In genomic region chr6:21730533-21730932, GRCh38 we compare ENCODE assay signal across 18 cellular contexts.
"Had no signal": no experiment of that assay in that cellular context is flagged by ENCODE, and none has a peak within 500 bp of the region (broad histone marks: within the 10 kb centered on the region; RNA-seq: fewer than 3 reads in every experiment).

No MANE protein-coding gene starts in this region.

- ATAC-seq: activated CD8-positive, alpha-beta T cell treated with anti-CD3 and anti-CD28 coated beads, Interleukin-2, amount 10 ng/mL, durations not matched to agents 7 days and 5 days; activated naive CD8-positive, alpha-beta T cell treated with anti-CD3 and anti-CD28 coated beads, Interleukin-2, amount 50 U/mL, for 24 hours; activated T-cell treated with anti-CD3 and anti-CD28 coated beads, Interleukin-2, amount 50 U/mL, for 4 hours; left ventricle myocardium superior; natural killer cell treated with Interleukin-12 subunit alpha and Interleukin-12 subunit beta and Interleukin-15 and Interleukin-18, amount 100 ng/mL, for 72 hours; stimulated activated naive CD8-positive, alpha-beta T cell treated with anti-CD3 and anti-CD28 coated beads, Interleukin-15, amount 100 ng/mL, for 72 hours had no signal

- H3K36me3 ChIP-seq: prostate gland, right atrium auricular region, suprapubic skin, upper lobe of left lung had no signal

- H3K4me3 ChIP-seq: prostate gland, right atrium auricular region, suprapubic skin, upper lobe of left lung had no signal

- H3K27me3 ChIP-seq: right atrium auricular region, suprapubic skin, upper lobe of left lung had no signal

- H3K4me1 ChIP-seq: prostate gland, suprapubic skin had no signal

- H3K36me3 Mint-ChIP-seq: activated naive CD4-positive, alpha-beta T cell treated with anti-CD3 and anti-CD28 coated beads, Interleukin-2, amount 10 ng/mL, durations not matched to agents 7 days and 5 days; memory B cell; natural killer cell treated with Interleukin-12 subunit alpha and Interleukin-12 subunit beta and Interleukin-15 and Interleukin-18, amount 100 ng/mL, for 72 hours had no signal

- H3K27ac ChIP-seq: prostate gland, right atrium auricular region, suprapubic skin had no signal

- H3K4me3 Mint-ChIP-seq: activated CD4-positive, alpha-beta T cell treated with anti-CD3 and anti-CD28 coated beads, Interleukin-2, amount 10 ng/mL, durations not matched to agents 7 days and 5 days; activated CD8-positive, alpha-beta T cell treated with anti-CD3 and anti-CD28 coated beads, Interleukin-2, amount 10 ng/mL, durations not matched to agents 7 days and 5 days; activated naive CD4-positive, alpha-beta T cell treated with anti-CD3 and anti-CD28 coated beads, Interleukin-2, amount 10 ng/mL, durations not matched to agents 7 days and 5 days; activated naive CD8-positive, alpha-beta T cell treated with anti-CD3 and anti-CD28 coated beads, Interleukin-2, amount 50 U/mL, for 24 hours; activated T-cell treated with anti-CD3 and anti-CD28 coated beads, Interleukin-2, amount 50 U/mL, for 4 hours; dendritic cell treated with granulocyte-macrophage colony-stimulating factor and Interleukin-4, amounts not matched to agents 40 ng/mL and 50 ng/mL, for 4 days; memory B cell; natural killer cell treated with Interleukin-12 subunit alpha and Interleukin-12 subunit beta and Interleukin-15 and Interleukin-18, amount 100 ng/mL, for 72 hours; stimulated activated naive CD8-positive, alpha-beta T cell treated with anti-CD3 and anti-CD28 coated beads, Interleukin-15, amount 100 ng/mL, for 72 hours had no signal

- H3K27ac Mint-ChIP-seq: activated CD4-positive, alpha-beta T cell treated with anti-CD3 and anti-CD28 coated beads, Interleukin-2, amount 10 ng/mL, durations not matched to agents 7 days and 5 days; activated CD8-positive, alpha-beta T cell treated with anti-CD3 and anti-CD28 coated beads, Interleukin-2, amount 10 ng/mL, durations not matched to agents 7 days and 5 days; activated naive CD4-positive, alpha-beta T cell treated with anti-CD3 and anti-CD28 coated beads, Interleukin-2, amount 10 ng/mL, durations not matched to agents 7 days and 5 days; activated naive CD8-positive, alpha-beta T cell treated with anti-CD3 and anti-CD28 coated beads, Interleukin-2, amount 50 U/mL, for 24 hours; dendritic cell treated with granulocyte-macrophage colony-stimulating factor and Interleukin-4, amounts not matched to agents 40 ng/mL and 50 ng/mL, for 4 days; memory B cell; natural killer cell treated with Interleukin-12 subunit alpha and Interleukin-12 subunit beta and Interleukin-15 and Interleukin-18, amount 100 ng/mL, for 72 hours; stimulated activated naive CD8-positive, alpha-beta T cell treated with anti-CD3 and anti-CD28 coated beads, Interleukin-15, amount 100 ng/mL, for 72 hours had no signal

- H3K9me3 Mint-ChIP-seq: activated CD4-positive, alpha-beta T cell treated with anti-CD3 and anti-CD28 coated beads, Interleukin-2, amount 10 ng/mL, durations not matched to agents 7 days and 5 days; activated naive CD4-positive, alpha-beta T cell treated with anti-CD3 and anti-CD28 coated beads, Interleukin-2, amount 10 ng/mL, durations not matched to agents 7 days and 5 days; activated naive CD8-positive, alpha-beta T cell treated with anti-CD3 and anti-CD28 coated beads, Interleukin-2, amount 50 U/mL, for 24 hours; activated T-cell treated with anti-CD3 and anti-CD28 coated beads, Interleukin-2, amount 50 U/mL, for 4 hours; dendritic cell treated with granulocyte-macrophage colony-stimulating factor and Interleukin-4, amounts not matched to agents 40 ng/mL and 50 ng/mL, for 4 days; natural killer cell treated with Interleukin-12 subunit alpha and Interleukin-12 subunit beta and Interleukin-15 and Interleukin-18, amount 100 ng/mL, for 72 hours; stimulated activated naive CD8-positive, alpha-beta T cell treated with anti-CD3 and anti-CD28 coated beads, Interleukin-15, amount 100 ng/mL, for 72 hours had no signal

- H3K4me1 Mint-ChIP-seq: activated CD4-positive, alpha-beta T cell treated with anti-CD3 and anti-CD28 coated beads, Interleukin-2, amount 10 ng/mL, durations not matched to agents 7 days and 5 days; activated naive CD4-positive, alpha-beta T cell treated with anti-CD3 and anti-CD28 coated beads, Interleukin-2, amount 10 ng/mL, durations not matched to agents 7 days and 5 days; activated naive CD8-positive, alpha-beta T cell treated with anti-CD3 and anti-CD28 coated beads, Interleukin-2, amount 50 U/mL, for 24 hours; memory B cell; stimulated activated naive CD8-positive, alpha-beta T cell treated with anti-CD3 and anti-CD28 coated beads, Interleukin-15, amount 100 ng/mL, for 72 hours had no signal

- H3K9me3 ChIP-seq: prostate gland, right atrium auricular region, suprapubic skin, upper lobe of left lung had no signal

- DNase-seq: activated CD4-positive, alpha-beta T cell treated with anti-CD3 and anti-CD28 coated beads, Interleukin-2, amount 10 ng/mL, durations not matched to agents 7 days and 5 days; activated CD8-positive, alpha-beta T cell treated with anti-CD3 and anti-CD28 coated beads, Interleukin-2, amount 10 ng/mL, durations not matched to agents 7 days and 5 days; activated naive CD4-positive, alpha-beta T cell treated with anti-CD3 and anti-CD28 coated beads, Interleukin-2, amount 10 ng/mL, durations not matched to agents 7 days and 5 days; activated naive CD8-positive, alpha-beta T cell treated with anti-CD3 and anti-CD28 coated beads, Interleukin-2, amount 50 U/mL, for 24 hours; activated T-cell treated with anti-CD3 and anti-CD28 coated beads, Interleukin-2, amount 50 U/mL, for 4 hours; cerebellar nuclear complex; effector CD8-positive, alpha-beta T cell; left ventricle myocardium superior; stimulated activated naive CD8-positive, alpha-beta T cell treated with anti-CD3 and anti-CD28 coated beads, Interleukin-15, amount 100 ng/mL, for 72 hours; T-helper 1 cell; T1000; upper lobe of left lung had no signal

- H3K27me3 Mint-ChIP-seq: activated CD4-positive, alpha-beta T cell treated with anti-CD3 and anti-CD28 coated beads, Interleukin-2, amount 10 ng/mL, durations not matched to agents 7 days and 5 days; activated naive CD4-positive, alpha-beta T cell treated with anti-CD3 and anti-CD28 coated beads, Interleukin-2, amount 10 ng/mL, durations not matched to agents 7 days and 5 days; dendritic cell treated with granulocyte-macrophage colony-stimulating factor and Interleukin-4, amounts not matched to agents 40 ng/mL and 50 ng/mL, for 4 days; memory B cell; natural killer cell treated with Interleukin-12 subunit alpha and Interleukin-12 subunit beta and Interleukin-15 and Interleukin-18, amount 100 ng/mL, for 72 hours had no signal
